ENCODE assay signal across 8 cellular contexts in the genomic region with DNA sequence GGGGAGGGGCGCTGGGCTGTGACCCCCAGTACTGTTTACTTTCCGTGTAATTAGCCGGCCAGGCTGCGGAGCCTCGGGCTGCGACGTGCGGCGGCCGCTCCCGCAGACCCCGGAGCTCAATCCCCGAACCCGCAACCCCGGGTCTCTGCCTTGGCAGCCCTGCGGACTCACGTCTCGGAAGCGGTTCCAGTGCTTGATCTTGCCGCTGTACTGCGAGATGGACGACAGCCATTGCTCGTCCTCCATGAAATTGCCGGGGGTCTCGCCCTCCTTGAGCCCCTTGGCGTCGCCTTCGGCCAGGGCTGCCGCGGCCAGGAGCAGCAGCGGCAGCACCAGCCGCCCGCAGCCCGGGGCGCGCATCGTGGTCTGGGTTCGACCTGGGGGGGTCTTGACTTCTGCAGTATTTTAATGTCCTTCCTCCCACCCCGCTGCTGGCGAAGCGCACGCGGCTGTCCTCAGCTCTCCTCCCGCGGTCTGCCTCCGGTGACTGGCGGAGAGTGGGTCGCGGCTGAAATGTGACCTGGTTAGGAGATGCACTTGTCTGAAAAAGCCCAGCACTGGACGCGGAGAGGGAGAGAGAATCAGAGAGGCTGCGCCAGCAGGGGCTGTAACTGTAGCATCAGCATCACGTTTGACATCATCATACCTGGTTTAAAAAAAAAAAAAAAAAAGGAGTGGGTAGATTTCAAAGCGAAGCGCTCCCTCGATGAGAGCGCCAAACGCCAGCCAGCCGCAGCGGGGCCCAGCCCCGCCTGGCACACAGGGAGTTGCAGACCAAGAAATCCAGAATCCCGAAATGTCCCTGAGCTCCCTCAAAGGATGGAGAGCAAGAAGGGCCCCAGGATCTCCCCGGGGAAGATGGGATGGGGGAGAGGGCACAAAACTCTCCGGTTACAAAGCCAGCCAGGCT. TPM values are rescaled to one million over a fixed set of nuclear protein-coding genes. Genes with fewer than 3 reads are reported as not detected.
DNase-seq lines count a peak whose midpoint lies in the region; ATAC-seq and TF ChIP-seq lines count a peak whose summit lies in the region.

A gene with protein sequence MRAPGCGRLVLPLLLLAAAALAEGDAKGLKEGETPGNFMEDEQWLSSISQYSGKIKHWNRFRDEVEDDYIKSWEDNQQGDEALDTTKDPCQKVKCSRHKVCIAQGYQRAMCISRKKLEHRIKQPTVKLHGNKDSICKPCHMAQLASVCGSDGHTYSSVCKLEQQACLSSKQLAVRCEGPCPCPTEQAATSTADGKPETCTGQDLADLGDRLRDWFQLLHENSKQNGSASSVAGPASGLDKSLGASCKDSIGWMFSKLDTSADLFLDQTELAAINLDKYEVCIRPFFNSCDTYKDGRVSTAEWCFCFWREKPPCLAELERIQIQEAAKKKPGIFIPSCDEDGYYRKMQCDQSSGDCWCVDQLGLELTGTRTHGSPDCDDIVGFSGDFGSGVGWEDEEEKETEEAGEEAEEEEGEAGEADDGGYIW (minus strand): TSS at position 583 of the 910 bp plus-strand sequence. CDS start 223 bp downstream, at position 360.

- no TSS peak for BruUV-seq in Panc1 (replicated peaks; lab: Mats Ljungman, UMichigan)

- H3K4me1 ChIP-seq in Panc1 (ENCODE audit: control insufficient read depth, insufficient read depth, low read length) = peaks cover 8% of the 10 kb centered on the region
- peaks cover 0 to 31% of the 10 kb centered on the region in 2 donors for H3K4me1 ChIP-seq in right atrium auricular region

- H3K27ac ChIP-seq in Panc1 (ENCODE audit: low read length) (peak within 1 kb of the TSS; percentile 60; the same call in 1 of the 2 replicates), right atrium auricular region (peak within 1 kb of the TSS; percentile 57 to 68)

- peak within 1 kb of the TSS; percentile 99 for H3K27ac Mint-ChIP-seq in activated naive CD4-positive, alpha-beta T cell treated with anti-CD3 and anti-CD28 coated beads, Interleukin-2, amount 10 ng/mL, durations not matched to agents 7 days and 5 days

- peak within 1 kb of the TSS; percentile 98 for H3K4me3 Mint-ChIP-seq in activated naive CD4-positive, alpha-beta T cell treated with anti-CD3 and anti-CD28 coated beads, Interleukin-2, amount 10 ng/mL, durations not matched to agents 7 days and 5 days

- H3K36me3 ChIP-seq in Panc1 (ENCODE audit: control insufficient read depth, insufficient read depth, low read length) (peaks cover 2% of the 10 kb centered on the region; the same call in 1 of the 2 replicates), right atrium auricular region (no peaks in the 10 kb centered on the region)

- peaks cover 47% of the 10 kb centered on the region for H3K36me3 Mint-ChIP-seq in activated naive CD4-positive, alpha-beta T cell treated with anti-CD3 and anti-CD28 coated beads, Interleukin-2, amount 10 ng/mL, durations not matched to agents 7 days and 5 days

- no peaks in the 10 kb centered on the region for H3K9me3 Mint-ChIP-seq in activated naive CD4-positive, alpha-beta T cell treated with anti-CD3 and anti-CD28 coated beads, Interleukin-2, amount 10 ng/mL, durations not matched to agents 7 days and 5 days

- H3K9me3 ChIP-seq in Panc1 (ENCODE audit: control insufficient read depth, insufficient read depth, low read depth, low read length) (no peaks in the 10 kb centered on the region), right atrium auricular region (no peaks in the 10 kb centered on the region)

- CTCF ChIA-PET in Panc1 (lab: Charles Lee) = interaction anchor here (0.7 kb wide), 1 partner anchor 346 kb away, joined by 13 read pairs; no protein-coding TSS in a partner anchor
- CTCF ChIA-PET in activated naive CD4-positive, alpha-beta T cell treated with anti-CD3 and anti-CD28 coated beads, Interleukin-2, amount 10 ng/mL, durations not matched to agents 7 days and 5 days (lab: Charles Lee) = interaction anchor here (1.3 to 3.3 kb wide), 4 partner anchors 38 to 253 kb away, joined by 3 to 15 read pairs (median 4); no protein-coding TSS in a partner anchor

- TF ChIP-seq CTCF in Panc1 (IDR thresholded peaks at IDR 0.05) = no peak
- TF ChIP-seq CTCF in right atrium auricular region (IDR thresholded peaks at IDR 0.05) = no peak

- peaks cover 53% of the 10 kb centered on the region for H3K4me1 Mint-ChIP-seq in activated naive CD4-positive, alpha-beta T cell treated with anti-CD3 and anti-CD28 coated beads, Interleukin-2, amount 10 ng/mL, durations not matched to agents 7 days and 5 days

- intact Hi-C loops in Panc1 (cut with micrococcal nuclease; ENCODE audit: unreplicated experiment) = no loop called here

- ATAC-seq in Panc1 (no peak), HG02678 (IDR thresholded peaks at IDR 0.05; ENCODE audit: unreplicated experiment) (no peak)

- no peak within 1 kb of the TSS for H3K4me3 ChIP-seq in Panc1 (ENCODE audit: low read depth in 2 of 2, low read length in 2 of 2)
- peak within 1 kb of the TSS; percentile 41 to 58 for H3K4me3 ChIP-seq in right atrium auricular region

- H3K27me3 Mint-ChIP-seq in activated naive CD4-positive, alpha-beta T cell treated with anti-CD3 and anti-CD28 coated beads, Interleukin-2, amount 10 ng/mL, durations not matched to agents 7 days and 5 days = no peaks in the 10 kb centered on the region

- H3K27me3 ChIP-seq in Panc1 (ENCODE audit: control insufficient read depth, insufficient read depth, low read length) (no peaks in the 10 kb centered on the region), right atrium auricular region (no peaks in the 10 kb centered on the region)

- DNase-seq in COLO668 (lab: John Stamatoyannopoulos, UW; ENCODE audit: unreplicated experiment) (peak; percentile 4), Panc1 (ENCODE audit: low read depth, low spot score) (no peak), right atrium auricular region (ENCODE audit: low spot score) (no peak), retina (peak; percentile 84), glomerular visceral epithelial cell (ENCODE audit: extremely low spot score) (no peak), GF-D8 (lab: John Stamatoyannopoulos, UW) (no peak)
- DNase-seq in activated naive CD4-positive, alpha-beta T cell treated with anti-CD3 and anti-CD28 coated beads, Interleukin-2, amount 10 ng/mL, durations not matched to agents 7 days and 5 days = peak; percentile 83

- in situ Hi-C loops in Panc1 (cut with HindIII; ENCODE audit: low pct_unique_long_range_greater_than_20kb, low sequenced_read_pairs) = no loop called here

- POLR2A ChIA-PET in Panc1 (lab: Charles Lee) = no interaction called here

RNA-seq across cellular contexts. Expression of the gene that starts here (rescaled TPM):
- total RNA-seq in Panc1 (2021; ENCODE audit: unreplicated experiment) (4.8 TPM), right atrium auricular region (10 to 100 TPM; 19.3 to 19.8 TPM)
- polyA plus RNA-seq in Panc1 (2012; ENCODE audit: insufficient read length) = 4.2 TPM

Comparison
In these comparisons a context has a peak if more than half of its experiments do, and no peak if none do; other contexts are left out.
1. DNase-seq: peak in COLO668 (single experiment), activated naive CD4-positive, alpha-beta T cell treated with anti-CD3 and anti-CD28 coated beads, Interleukin-2, amount 10 ng/mL, durations not matched to agents 7 days and 5 days (single experiment) and retina (single experiment); none in Panc1 (single experiment), right atrium auricular region (single experiment), glomerular visceral epithelial cell (single experiment) and GF-D8 (single experiment).
2. H3K4me3 ChIP-seq: peak in right atrium auricular region (2 of 2); none in Panc1 (0 of 2).